ENCODE assay signal across 13 cellular contexts in the genomic region with DNA sequence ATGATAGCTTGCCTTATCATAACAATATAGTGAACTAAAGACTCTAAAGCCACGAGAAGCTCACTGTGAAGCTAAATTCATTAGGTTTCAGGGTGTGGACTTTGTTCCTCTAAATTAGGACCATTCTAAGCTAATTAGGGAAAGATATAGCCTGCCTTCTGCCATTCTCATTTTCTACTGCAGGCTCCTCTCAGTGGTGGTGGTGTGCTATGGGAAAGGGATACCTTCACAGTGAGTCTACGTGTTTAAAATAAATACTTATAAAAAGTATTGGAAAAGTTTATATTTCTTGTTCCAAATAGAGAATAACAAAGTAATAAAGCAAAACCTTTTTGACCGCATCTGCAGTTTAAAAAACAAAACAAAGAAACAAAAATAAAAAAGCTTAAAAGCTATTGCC.
A peak's percentile ranks its signal among the peaks of the same experiment; 100 is the strongest.
DNase-seq lines count a peak whose midpoint lies in the region; ATAC-seq and TF ChIP-seq lines count a peak whose summit lies in the region.
"Had no signal": no experiment of that assay in that cellular context is flagged by ENCODE, and none has a peak within 500 bp of the region (broad histone marks: within the 10 kb centered on the region; RNA-seq: fewer than 3 reads in every experiment).

No MANE protein-coding gene starts in this region.

- no peaks in the 10 kb centered on the region for H3K9me3 ChIP-seq in upper lobe of right lung

- H3K4me2 ChIP-seq in KMS-11 = peak overlapping the region; percentile 27; the same call in 1 of the 2 replicates
- H3K4me2 ChIP-seq: BLaER1 treated with 17β-estradiol and CSF1 and Interleukin-3, amounts not matched to agents 10 nM and 100 nM had no signal

- H3K9ac ChIP-seq in KMS-11 = no peak overlapping the region
- H3K9ac ChIP-seq: BLaER1 treated with 17β-estradiol and CSF1 and Interleukin-3, amounts not matched to agents 10 nM and 100 nM had no signal

- H3K27me3 ChIP-seq in KMS-11 (ENCODE audit: insufficient read depth, low read depth) (no peaks in the 10 kb centered on the region), upper lobe of right lung (no peaks in the 10 kb centered on the region)
- H3K27me3 ChIP-seq: BLaER1 treated with 17β-estradiol and CSF1 and Interleukin-3, amounts not matched to agents 10 nM and 100 nM had no signal

- 0 out of 3 replicates have a peak, but pooled peaks have one; percentile 36 for ATAC-seq in SK-N-SH treated with all-trans-retinoic acid at 6 μM for 48 hours
- ATAC-seq in upper lobe of right lung = no peak
- no peak for ATAC-seq in GM18505 (IDR thresholded peaks at IDR 0.05; ENCODE audit: unreplicated experiment)

- H2AFZ ChIP-seq in KMS-11 (ENCODE audit: low read depth) = no peak overlapping the region

- H3K4me3 ChIP-seq in KMS-11 (IDR thresholded peaks at IDR 0.05; ENCODE audit: insufficient read depth, low read depth, low read length) = no peak overlapping the region
- no peak overlapping the region for H3K4me3 ChIP-seq in upper lobe of right lung
- H3K4me3 ChIP-seq: BLaER1 treated with 17β-estradiol and CSF1 and Interleukin-3, amounts not matched to agents 10 nM and 100 nM had no signal

- no peaks in the 10 kb centered on the region for H4K20me1 ChIP-seq in KMS-11 (ENCODE audit: insufficient read depth)
- H4K20me1 ChIP-seq: BLaER1 treated with 17β-estradiol and CSF1 and Interleukin-3, amounts not matched to agents 10 nM and 100 nM had no signal

- DNase-seq in iris pigment epithelial cell (ENCODE audit: low read depth) = peak; percentile 4
- no peak for DNase-seq in upper lobe of right lung
- DNase-seq in SIG-M5 (lab: John Stamatoyannopoulos, UW) = no peak
- no peak for DNase-seq in HK-2 (ENCODE audit: unreplicated experiment)
- DNase-seq: GOT3, NCI-H1048, NCI-H146, NCI-H2081 treated with DMSO at 0.1 percent for 48 hours had no signal

- no peak overlapping the region for H3K27ac ChIP-seq in KMS-11
- H3K27ac ChIP-seq in upper lobe of right lung = peak overlapping the region; percentile 6
- H3K27ac ChIP-seq: BLaER1 treated with 17β-estradiol and CSF1 and Interleukin-3, amounts not matched to agents 10 nM and 100 nM; RWPE1 had no signal

- TF ChIP-seq POLR2A in GM18505 (IDR thresholded peaks at IDR 0.05; ENCODE audit: borderline replicate concordance, extremely low read depth, insufficient read depth, insufficient read length) = no peak

- no peak for TF ChIP-seq CTCF in KMS-11 (conservative IDR thresholded peaks at IDR 0.05; ENCODE audit: low read depth, low read length)
- TF ChIP-seq CTCF in upper lobe of right lung (IDR thresholded peaks at IDR 0.05) = no peak

- intact Hi-C loops in upper lobe of right lung (cut with DNase I) = no loop called here

- no peaks in the 10 kb centered on the region for H3K36me3 ChIP-seq in KMS-11 (ENCODE audit: insufficient read depth)
- no peaks in the 10 kb centered on the region for H3K36me3 ChIP-seq in upper lobe of right lung
- H3K36me3 ChIP-seq: BLaER1 treated with 17β-estradiol and CSF1 and Interleukin-3, amounts not matched to agents 10 nM and 100 nM had no signal

- H3K4me1 ChIP-seq in KMS-11 (ENCODE audit: low read depth, poor library complexity, severe bottlenecking) (no peaks in the 10 kb centered on the region), upper lobe of right lung (no peaks in the 10 kb centered on the region)
- H3K4me1 ChIP-seq: BLaER1 treated with 17β-estradiol and CSF1 and Interleukin-3, amounts not matched to agents 10 nM and 100 nM had no signal

- H3K79me2 ChIP-seq in KMS-11 (ENCODE audit: insufficient read depth, low read depth) = no peaks in the 10 kb centered on the region

TF ChIP-seq in SK-N-SH treated with all-trans-retinoic acid at 6 μM for 48 hours, 23 proteins besides CTCF, POLR2A, EP300 and RAD21:
- no peak for TF ChIP-seq TOX (CRISPR knock-in tag; IDR thresholded peaks at IDR 0.05; ENCODE audit: borderline replicate concordance)
- TF ChIP-seq ZNF565 (CRISPR knock-in tag; conservative IDR thresholded peaks at IDR 0.05; ENCODE audit: low read depth) = no peak
- no peak for TF ChIP-seq TCF4 (CRISPR knock-in tag; IDR thresholded peaks at IDR 0.05; ENCODE audit: borderline replicate concordance)
- TF ChIP-seq ISL1 (CRISPR knock-in tag; IDR thresholded peaks at IDR 0.05) = no peak
- no peak for TF ChIP-seq OSR1 (CRISPR knock-in tag; IDR thresholded peaks at IDR 0.05)
- TF ChIP-seq, protein P1, sequence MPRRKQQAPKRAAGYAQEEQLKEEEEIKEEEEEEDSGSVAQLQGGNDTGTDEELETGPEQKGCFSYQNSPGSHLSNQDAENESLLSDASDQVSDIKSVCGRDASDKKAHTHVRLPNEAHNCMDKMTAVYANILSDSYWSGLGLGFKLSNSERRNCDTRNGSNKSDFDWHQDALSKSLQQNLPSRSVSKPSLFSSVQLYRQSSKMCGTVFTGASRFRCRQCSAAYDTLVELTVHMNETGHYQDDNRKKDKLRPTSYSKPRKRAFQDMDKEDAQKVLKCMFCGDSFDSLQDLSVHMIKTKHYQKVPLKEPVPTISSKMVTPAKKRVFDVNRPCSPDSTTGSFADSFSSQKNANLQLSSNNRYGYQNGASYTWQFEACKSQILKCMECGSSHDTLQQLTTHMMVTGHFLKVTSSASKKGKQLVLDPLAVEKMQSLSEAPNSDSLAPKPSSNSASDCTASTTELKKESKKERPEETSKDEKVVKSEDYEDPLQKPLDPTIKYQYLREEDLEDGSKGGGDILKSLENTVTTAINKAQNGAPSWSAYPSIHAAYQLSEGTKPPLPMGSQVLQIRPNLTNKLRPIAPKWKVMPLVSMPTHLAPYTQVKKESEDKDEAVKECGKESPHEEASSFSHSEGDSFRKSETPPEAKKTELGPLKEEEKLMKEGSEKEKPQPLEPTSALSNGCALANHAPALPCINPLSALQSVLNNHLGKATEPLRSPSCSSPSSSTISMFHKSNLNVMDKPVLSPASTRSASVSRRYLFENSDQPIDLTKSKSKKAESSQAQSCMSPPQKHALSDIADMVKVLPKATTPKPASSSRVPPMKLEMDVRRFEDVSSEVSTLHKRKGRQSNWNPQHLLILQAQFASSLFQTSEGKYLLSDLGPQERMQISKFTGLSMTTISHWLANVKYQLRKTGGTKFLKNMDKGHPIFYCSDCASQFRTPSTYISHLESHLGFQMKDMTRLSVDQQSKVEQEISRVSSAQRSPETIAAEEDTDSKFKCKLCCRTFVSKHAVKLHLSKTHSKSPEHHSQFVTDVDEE (CRISPR knock-in tag; IDR thresholded peaks at IDR 0.05) = no peak
- no peak for TF ChIP-seq ZFP30 (CRISPR knock-in tag; IDR thresholded peaks at IDR 0.05)
- TF ChIP-seq, protein P2, sequence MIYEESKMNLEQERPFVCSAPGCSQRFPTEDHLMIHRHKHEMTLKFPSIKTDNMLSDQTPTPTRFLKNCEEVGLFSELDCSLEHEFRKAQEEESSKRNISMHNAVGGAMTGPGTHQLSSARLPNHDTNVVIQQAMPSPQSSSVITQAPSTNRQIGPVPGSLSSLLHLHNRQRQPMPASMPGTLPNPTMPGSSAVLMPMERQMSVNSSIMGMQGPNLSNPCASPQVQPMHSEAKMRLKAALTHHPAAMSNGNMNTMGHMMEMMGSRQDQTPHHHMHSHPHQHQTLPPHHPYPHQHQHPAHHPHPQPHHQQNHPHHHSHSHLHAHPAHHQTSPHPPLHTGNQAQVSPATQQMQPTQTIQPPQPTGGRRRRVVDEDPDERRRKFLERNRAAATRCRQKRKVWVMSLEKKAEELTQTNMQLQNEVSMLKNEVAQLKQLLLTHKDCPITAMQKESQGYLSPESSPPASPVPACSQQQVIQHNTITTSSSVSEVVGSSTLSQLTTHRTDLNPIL (CRISPR knock-in tag; IDR thresholded peaks at IDR 0.05; ENCODE audit: low read depth) = no peak
- TF ChIP-seq ESRRG (CRISPR knock-in tag; IDR thresholded peaks at IDR 0.05) = no peak
- TF ChIP-seq ZNF8 (CRISPR knock-in tag; IDR thresholded peaks at IDR 0.05) = no peak
- no peak for TF ChIP-seq SNAI2 (CRISPR knock-in tag; IDR thresholded peaks at IDR 0.05)
- TF ChIP-seq ZNF70 (CRISPR knock-in tag; IDR thresholded peaks at IDR 0.05) = no peak
